In the genomic region with DNA sequence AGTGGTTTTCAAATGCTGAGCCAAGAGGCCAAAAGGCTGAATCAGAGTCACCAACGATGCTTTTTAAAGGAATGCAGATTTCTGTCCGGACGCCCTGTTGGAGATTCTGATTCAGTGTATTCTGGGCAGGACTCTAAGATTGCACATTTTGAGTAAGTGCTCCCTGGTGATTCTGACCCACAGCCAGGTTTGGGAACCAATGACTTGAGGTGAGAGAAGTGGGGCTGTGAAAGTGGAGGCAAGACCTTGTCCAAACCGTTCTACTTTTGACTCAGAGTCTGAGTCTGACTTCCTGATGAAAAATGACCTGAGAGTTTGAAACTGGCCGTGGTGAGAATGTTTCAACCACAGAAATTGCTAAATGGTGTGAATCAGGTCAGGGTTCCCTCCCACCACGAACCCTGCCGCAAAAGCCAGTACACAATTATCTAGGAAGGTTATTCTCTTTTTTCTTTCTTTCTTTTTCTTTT, we compare ENCODE assay signal across 7 cellular contexts.
DNase-seq lines count a peak whose midpoint lies in the region; ATAC-seq and TF ChIP-seq lines count a peak whose summit lies in the region.

No MANE protein-coding gene starts in this region.

- H3K4me1 ChIP-seq in PC-9 (replicated peaks; ENCODE audit: insufficient read depth), result peaks cover 37% of the 10 kb centered on the region

- CTCF ChIA-PET in PC-9 (lab: Charles Lee), result no interaction called here

- no peak overlapping the region for H3K4me3 ChIP-seq in PC-9

- no peak for TF ChIP-seq CTCF in PC-9 (conservative IDR thresholded peaks at IDR 0.05)

- peaks cover 51% of the 10 kb centered on the region for H3F3A ChIP-seq in PC-9 (ENCODE audit: insufficient read depth, low read depth)

- no peaks in the 10 kb centered on the region for H3K9me3 ChIP-seq in PC-9 (ENCODE audit: insufficient read depth, low read depth)

- DNase-seq in PC-9 (peak; percentile 10 to 91), sciatic nerve (ENCODE audit: low spot score) (no peak), NCI-H1105 treated with DMSO at 0.1 percent for 48 hours (lab: John Stamatoyannopoulos, UW) (no peak), NCI-H2081 treated with DMSO at 0.1 percent for 48 hours (lab: John Stamatoyannopoulos, UW) (no peak)
- DNase-seq in stimulated activated CD4-positive, alpha-beta T cell treated with anti-CD3 and anti-CD28 coated beads, Interleukin-2, amount 100 ng/mL, for 24 hours, result no peak

- intact Hi-C loops in PC-9 (cut with micrococcal nuclease; ENCODE audit: unreplicated experiment) (loop anchor here (2.0 to 5.0 kb wide), 3 partner anchors 68 to 102 kb away; no protein-coding TSS in a partner anchor), sciatic nerve (cut with DNase I) (no loop called here)

- no peaks in the 10 kb centered on the region for H3K9me2 ChIP-seq in PC-9 (ENCODE audit: insufficient read depth)

- H2AFZ ChIP-seq in PC-9, result no peak overlapping the region

- peaks cover 47% of the 10 kb centered on the region for H3K36me3 ChIP-seq in PC-9 (ENCODE audit: low read depth)

- ATAC-seq in GM18909 (IDR thresholded peaks at IDR 0.05; ENCODE audit: poor library complexity, unreplicated experiment) (peak; percentile 98), HG02798 (IDR thresholded peaks at IDR 0.05; ENCODE audit: poor library complexity, unreplicated experiment) (peak; percentile 96), sciatic nerve (peak; percentile 38)

- no peaks in the 10 kb centered on the region for H3K27me3 ChIP-seq in PC-9 (ENCODE audit: insufficient read depth, low read depth)

- peak overlapping the region; percentile 46; the same call in 1 of the 2 replicates for H3K4me2 ChIP-seq in PC-9

- peak overlapping the region; percentile 96 for H3K27ac ChIP-seq in PC-9

- H4K20me1 ChIP-seq in PC-9 (ENCODE audit: insufficient read depth), result no peaks in the 10 kb centered on the region

- POLR2A ChIA-PET in PC-9 (lab: Charles Lee; ENCODE audit: unreplicated experiment), result interaction anchor here (0.6 kb wide), 1 partner anchor 499 kb away, joined by 10 read pairs; no protein-coding TSS in a partner anchor

- no TSS peak for BruUV-seq in PC-9 (replicated peaks; lab: Mats Ljungman, UMichigan)

- H3K79me2 ChIP-seq in PC-9 (ENCODE audit: low read depth), result no peaks in the 10 kb centered on the region; the same call in 1 of the 2 replicates

Comparison
In these comparisons a context has a peak if more than half of its experiments do, and no peak if none do; other contexts are left out.
1. ATAC-seq: peak in every context shown above with its lines; median percentile 98 in GM18909; 96 in HG02798; 38 in sciatic nerve.
2. DNase-seq: peak in PC-9 (2 of 2); none in sciatic nerve (single experiment), stimulated activated CD4-positive, alpha-beta T cell treated with anti-CD3 and anti-CD28 coated beads, Interleukin-2, amount 100 ng/mL, for 24 hours (0 of 2), NCI-H1105 treated with DMSO at 0.1 percent for 48 hours (single experiment) and NCI-H2081 treated with DMSO at 0.1 percent for 48 hours (single experiment).